In the genomic region with DNA sequence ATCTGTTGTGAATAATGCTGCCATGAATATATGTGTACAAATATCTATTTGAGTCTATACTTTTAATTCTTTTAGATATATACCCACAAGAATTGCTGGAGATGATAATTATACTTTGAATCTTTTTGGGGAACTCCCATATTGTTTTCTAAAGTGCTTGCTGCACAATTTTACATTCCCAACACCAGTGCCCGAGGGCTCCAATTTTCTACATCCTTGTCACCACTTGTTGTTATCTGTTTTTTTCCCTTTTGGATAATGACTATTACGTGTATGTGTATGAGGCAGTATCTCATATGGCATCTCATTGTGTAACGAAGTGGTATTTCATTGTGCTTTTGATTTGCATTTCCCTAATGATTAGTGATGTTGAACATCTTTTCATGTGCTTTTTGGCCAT, we compare ENCODE assay signal across 32 cellular contexts.
"Had no signal": no experiment of that assay in that cellular context is flagged by ENCODE, and none has a peak within 500 bp of the region (broad histone marks: within the 10 kb centered on the region; RNA-seq: fewer than 3 reads in every experiment).

No MANE protein-coding gene starts in this region.

- H3K27me3 ChIP-seq: adrenal gland, ascending aorta, body of pancreas, brain microvascular endothelial cell, breast epithelium, cardiac muscle cell had no signal

- DNase-seq: activated effector memory CD4-positive, alpha-beta T cell treated with anti-CD3 and anti-CD28 coated beads, Interleukin-2, amount 50 U/mL, for 16 hours; activated effector memory CD4-positive, alpha-beta T cell treated with Interleukin-2 at 50 U/mL for 16 hours; activated gamma-delta T cell; activated gamma-delta T cell treated with Interleukin-2 at 50 U/mL for 16 hours; activated naive CD4-positive, alpha-beta T cell; activated naive CD4-positive, alpha-beta T cell treated with anti-CD3 and anti-CD28 coated beads for 36 hours; activated naive CD4-positive, alpha-beta T cell treated with anti-CD3 and anti-CD28 coated beads, Interleukin-2, amount 10 ng/mL, durations not matched to agents 7 days and 5 days; activated naive CD4-positive, alpha-beta T cell treated with anti-CD3 and anti-CD28 coated beads, Interleukin-2, amount 50 U/mL, for 16 hours; activated naive CD4-positive, alpha-beta T cell treated with Interleukin-2 at 50 U/mL for 16 hours; activated naive CD8-positive, alpha-beta T cell treated with anti-CD3 and anti-CD28 coated beads for 36 hours; activated naive CD8-positive, alpha-beta T cell treated with anti-CD3 and anti-CD28 coated beads, Interleukin-2, amount 10 ng/mL, durations not matched to agents 7 days and 5 days; activated naive CD8-positive, alpha-beta T cell treated with anti-CD3 and anti-CD28 coated beads, Interleukin-2, amount 50 U/mL, for 24 hours; activated T-cell treated with anti-CD3 and anti-CD28 coated beads, Interleukin-2, amount 50 U/mL, for 1 hour; activated T-cell treated with anti-CD3 and anti-CD28 coated beads, Interleukin-2, amount 50 U/mL, for 24 hours; activated T-cell treated with anti-CD3 and anti-CD28 coated beads, Interleukin-2, amount 50 U/mL, for 4 hours; activated T-cell treated with anti-CD3 and anti-CD28 coated beads, Interleukin-2, amount 50 U/mL, for 48 hours; activated T-cell treated with anti-CD3 and anti-CD28 coated beads, Interleukin-2, amount 50 U/mL, for 72 hours; adrenal gland; amniotic stem cell; amygdala; anterior cingulate cortex; aorta; body of pancreas; brain microvascular endothelial cell; caudate nucleus; central memory CD4-positive, alpha-beta T cell; cerebellar nuclear complex had no signal

- H3K4me1 ChIP-seq: adrenal gland, ascending aorta, body of pancreas, breast epithelium had no signal

- H3K36me3 ChIP-seq: adrenal gland, ascending aorta, brain microvascular endothelial cell, breast epithelium, cardiac muscle cell had no signal

- H3K9me3 ChIP-seq: adrenal gland, ascending aorta, body of pancreas had no signal

- H3K27ac ChIP-seq: adrenal gland, ascending aorta, body of pancreas, brain microvascular endothelial cell, breast epithelium, cardiac muscle cell had no signal

- ATAC-seq: activated naive CD4-positive, alpha-beta T cell treated with anti-CD3 and anti-CD28 coated beads, Interleukin-2, amount 50 U/mL, for 72 hours; activated naive CD8-positive, alpha-beta T cell treated with anti-CD3 and anti-CD28 coated beads, Interleukin-2, amount 50 U/mL, for 24 hours; activated T-cell treated with anti-CD3 and anti-CD28 coated beads, Interleukin-2, amount 50 U/mL, for 4 hours; activated T-cell treated with anti-CD3 and anti-CD28 coated beads, Interleukin-2, amount 50 U/mL, for 72 hours; activated T-helper 17 cell treated with anti-CD3 and anti-CD28 coated beads, Interleukin-2, amount 50 U/mL, for 72 hours; body of pancreas had no signal

- H3K4me3 ChIP-seq: adrenal gland, ascending aorta, body of pancreas, breast epithelium, cardiac muscle cell had no signal
